ENCODE assay signal across 19 cellular contexts in genomic region chr2:235206980-235207579, GRCh38.
DNase-seq lines count a peak whose midpoint lies in the region; ATAC-seq and TF ChIP-seq lines count a peak whose summit lies in the region.
"Had no signal": no experiment of that assay in that cellular context is flagged by ENCODE, and none has a peak within 500 bp of the region (broad histone marks: within the 10 kb centered on the region; RNA-seq: fewer than 3 reads in every experiment).

No MANE protein-coding gene starts in this region.

- H3K36me3 ChIP-seq in brain microvascular endothelial cell (replicated peaks): no peaks in the 10 kb centered on the region
- H3K36me3 ChIP-seq: cardiac muscle cell, pancreas had no signal

- H3K4me3 Mint-ChIP-seq in glutamatergic neuron (ENCODE audit: unreplicated experiment): no peak overlapping the region
- H3K4me3 Mint-ChIP-seq: activated naive CD4-positive, alpha-beta T cell treated with anti-CD3 and anti-CD28 coated beads, Interleukin-2, amount 10 ng/mL, durations not matched to agents 7 days and 5 days; CD4-positive, alpha-beta memory T cell had no signal

- H3K4me1 Mint-ChIP-seq in glutamatergic neuron (ENCODE audit: low read depth, unreplicated experiment): peaks cover 7% of the 10 kb centered on the region
- H3K4me1 Mint-ChIP-seq: activated naive CD4-positive, alpha-beta T cell treated with anti-CD3 and anti-CD28 coated beads, Interleukin-2, amount 10 ng/mL, durations not matched to agents 7 days and 5 days; CD4-positive, alpha-beta memory T cell had no signal

- DNase-seq in kidney tubule cell (ENCODE audit: low spot score) (peak; percentile 39), glutamatergic neuron (no peak), brain microvascular endothelial cell (no peak), NCI-H2171 (lab: John Stamatoyannopoulos, UW) (no peak)
- DNase-seq: activated naive CD4-positive, alpha-beta T cell treated with anti-CD3 and anti-CD28 coated beads, Interleukin-2, amount 10 ng/mL, durations not matched to agents 7 days and 5 days; CD4-positive, alpha-beta memory T cell; foreskin melanocyte; GF-D8; KG1; midbrain; NCI-H1694; pancreas had no signal

- peak; percentile 57 for ATAC-seq in GM19025 (IDR thresholded peaks at IDR 0.05; ENCODE audit: low read depth, unreplicated experiment)
- ATAC-seq in GM21723 (IDR thresholded peaks at IDR 0.05; ENCODE audit: unreplicated experiment): peak; percentile 72
- ATAC-seq in HG03432 (IDR thresholded peaks at IDR 0.05; ENCODE audit: unreplicated experiment): peak; percentile 75
- ATAC-seq in HG02840 (IDR thresholded peaks at IDR 0.05; ENCODE audit: low FRiP score, unreplicated experiment): no peak
- ATAC-seq: pancreas, SK-N-SH treated with all-trans-retinoic acid at 6 μM for 48 hours had no signal

- TF ChIP-seq CTCF in glutamatergic neuron (IDR thresholded peaks at IDR 0.05; ENCODE audit: partially characterized antibody, unreplicated experiment) (no peak), brain microvascular endothelial cell (IDR thresholded peaks at IDR 0.05; ENCODE audit: low read depth, low read length, missing control alignments) (no peak)

- no peaks in the 10 kb centered on the region for H3K9me3 Mint-ChIP-seq in glutamatergic neuron (ENCODE audit: unreplicated experiment)
- H3K9me3 Mint-ChIP-seq: activated naive CD4-positive, alpha-beta T cell treated with anti-CD3 and anti-CD28 coated beads, Interleukin-2, amount 10 ng/mL, durations not matched to agents 7 days and 5 days had no signal

- no peak overlapping the region for H3K4me3 ChIP-seq in brain microvascular endothelial cell (ENCODE audit: low read depth, low read length)
- H3K4me3 ChIP-seq: cardiac muscle cell, pancreas had no signal

- H3K27me3 Mint-ChIP-seq in glutamatergic neuron (ENCODE audit: unreplicated experiment): no peaks in the 10 kb centered on the region

- H3K27me3 ChIP-seq in brain microvascular endothelial cell (replicated peaks): no peaks in the 10 kb centered on the region
- H3K27me3 ChIP-seq: cardiac muscle cell, pancreas had no signal

- H3K27ac ChIP-seq in brain microvascular endothelial cell: no peak overlapping the region
- H3K27ac ChIP-seq: cardiac muscle cell, pancreas, VCaP had no signal

- peaks cover 8% of the 10 kb centered on the region for H3K36me3 Mint-ChIP-seq in glutamatergic neuron (ENCODE audit: unreplicated experiment)
- H3K36me3 Mint-ChIP-seq: activated naive CD4-positive, alpha-beta T cell treated with anti-CD3 and anti-CD28 coated beads, Interleukin-2, amount 10 ng/mL, durations not matched to agents 7 days and 5 days; CD4-positive, alpha-beta memory T cell had no signal

- in situ Hi-C loops in brain microvascular endothelial cell (cut with HindIII; ENCODE audit: low pct_ligation_motif_present, low sequenced_read_pairs): no loop called here

- no peak overlapping the region for H3K27ac Mint-ChIP-seq in glutamatergic neuron (ENCODE audit: unreplicated experiment)
- H3K27ac Mint-ChIP-seq: activated naive CD4-positive, alpha-beta T cell treated with anti-CD3 and anti-CD28 coated beads, Interleukin-2, amount 10 ng/mL, durations not matched to agents 7 days and 5 days; CD4-positive, alpha-beta memory T cell had no signal
